In the genomic region with DNA sequence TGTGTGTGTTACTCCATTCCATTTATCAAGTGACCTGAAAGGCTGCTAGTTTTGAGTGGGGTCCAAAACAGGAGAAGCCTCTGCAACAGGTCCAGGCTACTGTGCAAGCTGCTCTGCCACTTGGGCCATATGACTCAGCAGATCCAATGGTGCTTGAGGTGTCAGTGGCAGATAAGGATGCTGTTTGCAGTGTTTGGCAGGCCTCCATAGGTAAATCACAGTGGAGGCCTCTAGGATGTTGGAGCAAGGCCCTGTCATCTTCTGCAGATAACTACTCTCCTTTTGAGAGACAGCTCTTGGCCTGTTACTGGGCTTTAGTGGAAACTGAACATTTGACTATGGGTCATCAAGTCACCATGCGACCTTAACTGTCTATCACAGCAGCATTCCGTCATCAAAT, we compare ENCODE assay signal across 6 cellular contexts. TPM values are rescaled to one million over a fixed set of nuclear protein-coding genes. Genes with fewer than 3 reads are reported as not detected.
DNase-seq lines count a peak whose midpoint lies in the region; ATAC-seq and TF ChIP-seq lines count a peak whose summit lies in the region.
"Not testable (repeated sequence)": the region's sequence is repeated elsewhere in the genome, so short reads cannot be mapped to it uniquely, and the experiment has no call there.

No MANE protein-coding gene starts in this region.

- not testable (repeated sequence) for TF ChIP-seq CTCF in PC-3 (conservative IDR thresholded peaks at IDR 0.05; ENCODE audit: low read depth, low read length); brain microvascular endothelial cell (IDR thresholded peaks at IDR 0.05; ENCODE audit: low read depth, low read length, missing control alignments); epithelial cell of esophagus (IDR thresholded peaks at IDR 0.05; ENCODE audit: insufficient read depth, low read depth, low read length, missing control alignments)

- WGBS in right cardiac atrium = 65% methylated on average over 2 of the region's 2 CpGs

- H3K4me3 ChIP-seq in Karpas-422 (ENCODE audit: low read length); PC-3 (ENCODE audit: low read length); brain microvascular endothelial cell (ENCODE audit: low read depth, low read length); epithelial cell of esophagus (ENCODE audit: low read length); right cardiac atrium (ENCODE audit: low read length): not testable (repeated sequence)

- DNase-seq in EL = peak; percentile 3
- DNase-seq in Karpas-422 = peak; percentile 7
- peak; percentile 13 for DNase-seq in PC-3
- DNase-seq in brain microvascular endothelial cell = peak; percentile 19
- peak; percentile 12 for DNase-seq in epithelial cell of esophagus (ENCODE audit: low read depth)
- peak in 2 of 3 donors; percentile 56 to 58 for DNase-seq in right cardiac atrium

- H3K4me1 ChIP-seq in Karpas-422 (ENCODE audit: low read length); PC-3 (ENCODE audit: insufficient read depth, low read length); right cardiac atrium (ENCODE audit: control insufficient read depth, insufficient read depth, low read length): not testable (repeated sequence)

- H3F3A ChIP-seq in PC-3 (ENCODE audit: low read length, unreplicated experiment) = not testable (repeated sequence)

- POLR2A ChIA-PET in PC-3 (lab: Charles Lee; ENCODE audit: unreplicated experiment) = not testable (repeated sequence)

- not testable (repeated sequence) for BruUV-seq in PC-3 (replicated peaks; lab: Mats Ljungman, UMichigan)

- intact Hi-C loops in PC-3 (cut with micrococcal nuclease); right cardiac atrium (cut with DNase I): not testable (repeated sequence)

- H3K27ac ChIP-seq in Karpas-422 (ENCODE audit: low read length); PC-3 (ENCODE audit: low read length); brain microvascular endothelial cell; right cardiac atrium (ENCODE audit: low read length): not testable (repeated sequence)

- not testable (repeated sequence) for H3K36me3 ChIP-seq in Karpas-422 (ENCODE audit: insufficient read depth, low read length); PC-3 (ENCODE audit: low read depth, low read length); brain microvascular endothelial cell (replicated peaks)

- H4K20me1 ChIP-seq in Karpas-422 (ENCODE audit: insufficient read depth, low read depth, low read length); PC-3 (ENCODE audit: low read length): not testable (repeated sequence)

- in situ Hi-C loops in brain microvascular endothelial cell (cut with HindIII; ENCODE audit: low pct_ligation_motif_present, low sequenced_read_pairs) = not testable (repeated sequence)

- H3K9me2 ChIP-seq in Karpas-422 (replicated peaks; ENCODE audit: insufficient read depth, low read length); PC-3 (replicated peaks; ENCODE audit: low read length): not testable (repeated sequence)

- not testable (repeated sequence) for H3K27me3 ChIP-seq in Karpas-422 (ENCODE audit: low read length); PC-3 (ENCODE audit: low read length); brain microvascular endothelial cell (replicated peaks); right cardiac atrium (ENCODE audit: control insufficient read depth, insufficient read depth)

- not testable (repeated sequence) for H3K4me2 ChIP-seq in Karpas-422 (ENCODE audit: low read depth, low read length, poor library complexity, severe bottlenecking); PC-3 (ENCODE audit: low read length)

- H3K9me3 ChIP-seq in Karpas-422 (ENCODE audit: low read length); PC-3 (ENCODE audit: low read length); right cardiac atrium (ENCODE audit: control insufficient read depth, low read length): not testable (repeated sequence)

- H2AFZ ChIP-seq in Karpas-422 (ENCODE audit: low read length); PC-3 (ENCODE audit: low read length): not testable (repeated sequence)

- not testable (repeated sequence) for H3K79me2 ChIP-seq in Karpas-422 (ENCODE audit: low read length); PC-3 (ENCODE audit: low read length)

- not testable (repeated sequence) for H3K9ac ChIP-seq in Karpas-422 (ENCODE audit: low read length); PC-3 (ENCODE audit: low read length)

- CTCF ChIA-PET in PC-3 (lab: Charles Lee) = not testable (repeated sequence)

- ATAC-seq in PC-3 = not testable (repeated sequence)
- ATAC-seq in right cardiac atrium = peak in 1 of 2 donors; percentile 25

RNA-seq across cellular contexts. Expression of gene SMARCAD1, which starts 52.3 kb away (rescaled TPM):
- 44.6 and 76.7 TPM in 2 replicates for total RNA-seq in Karpas-422 (2014; rRNA removed; shearing (Covaris generic); ENCODE audit: low replicate concordance)
- total RNA-seq in PC-3 (2014; rRNA removed) (10.9 and 17.0 TPM in 2 replicates), right cardiac atrium (10 to 100 TPM; 13.1 to 14.4 (median 14.0) TPM)
- polyA plus RNA-seq in right cardiac atrium = 5.6 TPM

Comparison
In these comparisons a context has a peak if more than half of its experiments do, and no peak if none do; other contexts are left out.
1. DNase-seq: peak in every context shown above with its lines; median percentile 57 in right cardiac atrium; 19 in brain microvascular endothelial cell; 13 in PC-3; 12 in epithelial cell of esophagus; 7 in Karpas-422; 3 in EL.